In the genomic region with DNA sequence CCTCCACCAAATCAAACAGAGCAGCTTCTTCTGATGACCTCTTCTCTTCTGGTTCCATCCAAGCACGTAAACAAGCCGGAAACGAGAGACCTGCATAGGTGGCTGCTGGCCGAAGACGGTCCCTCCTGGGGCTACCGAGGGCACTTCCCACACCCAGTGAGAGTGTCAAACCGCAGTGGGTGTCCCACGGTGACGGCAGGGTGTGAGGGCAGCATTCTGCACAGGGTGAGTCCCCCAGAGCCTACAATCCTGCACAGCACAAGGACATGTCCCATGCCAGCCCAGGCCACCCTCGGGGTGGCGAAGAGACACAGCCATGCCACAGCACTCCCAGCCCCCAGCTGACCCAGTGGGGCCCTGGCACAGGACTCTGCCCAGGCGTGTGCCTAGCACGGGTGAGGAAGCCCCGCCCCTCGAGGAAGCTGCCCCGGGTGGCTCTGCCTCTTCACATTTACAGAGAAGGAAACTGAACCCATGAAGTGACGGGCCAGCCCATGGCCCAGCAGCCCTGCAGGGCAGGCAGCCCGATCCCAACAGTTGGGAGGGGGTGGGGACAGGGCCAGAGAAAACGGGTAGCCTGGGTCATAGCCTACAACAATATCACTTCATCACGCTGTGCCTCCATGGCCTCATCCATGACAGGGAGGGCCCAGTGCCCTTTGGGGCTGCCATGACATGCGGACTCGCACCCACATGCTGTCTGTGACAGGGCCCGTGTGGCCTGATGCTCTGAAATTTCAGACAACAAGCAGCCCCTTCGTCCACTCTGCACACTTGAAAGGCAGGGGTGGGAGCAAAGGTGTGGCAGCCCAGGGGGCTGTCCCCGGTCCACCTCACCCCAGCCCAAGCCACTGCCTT, we compare ENCODE assay signal across 17 cellular contexts. TPM values are rescaled to one million over a fixed set of nuclear protein-coding genes. Genes with fewer than 3 reads are reported as not detected.
DNase-seq lines count a peak whose midpoint lies in the region; ATAC-seq and TF ChIP-seq lines count a peak whose summit lies in the region.
"Had no signal": no experiment of that assay in that cellular context is flagged by ENCODE, and none has a peak within 500 bp of the region (broad histone marks: within the 10 kb centered on the region; RNA-seq: fewer than 3 reads in every experiment).

No MANE protein-coding gene starts in this region.

- peaks cover 97% of the 10 kb centered on the region for H3K4me1 Mint-ChIP-seq in activated CD4-positive, alpha-beta T cell treated with anti-CD3 and anti-CD28 coated beads for 36 hours
- peaks cover 56% of the 10 kb centered on the region for H3K4me1 Mint-ChIP-seq in activated B cell treated with CpG ODN at 0.5 μM for 24 hours

- no peaks in the 10 kb centered on the region for H3K27me3 Mint-ChIP-seq in activated CD4-positive, alpha-beta T cell treated with anti-CD3 and anti-CD28 coated beads for 36 hours
- H3K27me3 Mint-ChIP-seq in activated B cell treated with CpG ODN at 0.5 μM for 24 hours: no peaks in the 10 kb centered on the region

- no peak for DNase-seq in activated CD4-positive, alpha-beta T cell treated with anti-CD3 and anti-CD28 coated beads for 36 hours
- DNase-seq in activated CD4-positive, alpha-beta T cell treated with anti-CD3 and anti-CD28 coated beads for 48 hours: no peak
- DNase-seq in activated B cell treated with CpG ODN at 0.5 μM for 24 hours (no peak), KG1 (lab: John Stamatoyannopoulos, UW) (no peak), COR-L47 (lab: John Stamatoyannopoulos, UW) (no peak)
- DNase-seq in effector memory CD4-positive, alpha-beta T cell: no peak
- DNase-seq: 8988T; activated T-cell treated with anti-CD3 and anti-CD28 coated beads, Interleukin-2, amount 50 U/mL, for 48 hours; body of pancreas; NCI-H1694 treated with DMSO at 0.1 percent for 48 hours; NCI-H510A treated with DMSO at 0.1 percent for 48 hours; PC-3 had no signal

- H3K27me3 ChIP-seq in effector memory CD4-positive, alpha-beta T cell (replicated peaks; ENCODE audit: control insufficient read depth, insufficient read depth, low read length, poor library complexity, severe bottlenecking): no peaks in the 10 kb centered on the region
- H3K27me3 ChIP-seq in neutrophil: no peaks in the 10 kb centered on the region
- H3K27me3 ChIP-seq: body of pancreas, hepatocyte had no signal

- peak overlapping the region; percentile 14 for H3K4me3 ChIP-seq in effector memory CD4-positive, alpha-beta T cell (ENCODE audit: insufficient read depth, low read depth, low read length, poor library complexity, severe bottlenecking)
- no peak overlapping the region for H3K4me3 ChIP-seq in neutrophil (ENCODE audit: low read depth in 1 of 2, low read length in 1 of 2)
- H3K4me3 ChIP-seq: body of pancreas, hepatocyte, thoracic aorta had no signal

- peaks cover 74% of the 10 kb centered on the region for H3K36me3 Mint-ChIP-seq in activated CD4-positive, alpha-beta T cell treated with anti-CD3 and anti-CD28 coated beads for 36 hours (ENCODE audit: low read depth)
- H3K36me3 Mint-ChIP-seq in activated B cell treated with CpG ODN at 0.5 μM for 24 hours (ENCODE audit: low read depth): peaks cover 40% of the 10 kb centered on the region

- peaks cover 28% of the 10 kb centered on the region for H3K36me3 ChIP-seq in effector memory CD4-positive, alpha-beta T cell (ENCODE audit: control insufficient read depth, insufficient read depth, low read length)
- H3K36me3 ChIP-seq in neutrophil: peaks cover 57% of the 10 kb centered on the region
- H3K36me3 ChIP-seq: thoracic aorta had no signal

- peak overlapping the region; percentile 66 for H3K27ac ChIP-seq in effector memory CD4-positive, alpha-beta T cell (ENCODE audit: insufficient read depth, low read length, poor library complexity, severe bottlenecking)
- peak overlapping the region; percentile 66 for H3K27ac ChIP-seq in neutrophil
- H3K27ac ChIP-seq: body of pancreas, hepatocyte, thoracic aorta had no signal

- peak overlapping the region; percentile 80 for H3K27ac Mint-ChIP-seq in activated CD4-positive, alpha-beta T cell treated with anti-CD3 and anti-CD28 coated beads for 36 hours
- H3K27ac Mint-ChIP-seq in activated B cell treated with CpG ODN at 0.5 μM for 24 hours: peak overlapping the region; percentile 56

- TF ChIP-seq CTCF in activated B cell treated with CpG ODN at 0.5 μM for 24 hours (IDR thresholded peaks at IDR 0.05) (no peak), neutrophil (IDR thresholded peaks at IDR 0.05) (no peak)

- CTCF ChIA-PET in activated CD4-positive, alpha-beta T cell treated with anti-CD3 and anti-CD28 coated beads for 36 hours (lab: Charles Lee): interaction anchor here (0.6 kb wide), 1 partner anchor 73 kb away, joined by 3 read pairs; no protein-coding TSS in a partner anchor
- CTCF ChIA-PET in activated B cell treated with CpG ODN at 0.5 μM for 24 hours (lab: Charles Lee): interaction anchor here (1.9 kb wide), 1 partner anchor 94 kb away, joined by 5 read pairs; no protein-coding TSS in a partner anchor

- H3K4me3 Mint-ChIP-seq in activated CD4-positive, alpha-beta T cell treated with anti-CD3 and anti-CD28 coated beads for 36 hours: peak overlapping the region; percentile 9
- no peak overlapping the region for H3K4me3 Mint-ChIP-seq in activated B cell treated with CpG ODN at 0.5 μM for 24 hours

- no peaks in the 10 kb centered on the region for H3K9me3 Mint-ChIP-seq in activated CD4-positive, alpha-beta T cell treated with anti-CD3 and anti-CD28 coated beads for 36 hours (ENCODE audit: low read depth)
- no peaks in the 10 kb centered on the region for H3K9me3 Mint-ChIP-seq in activated B cell treated with CpG ODN at 0.5 μM for 24 hours

- intact Hi-C loops in activated CD4-positive, alpha-beta T cell treated with anti-CD3 and anti-CD28 coated beads for 36 hours (cut with DNase I, micrococcal nuclease): no loop called here
- intact Hi-C loops in activated B cell treated with CpG ODN at 0.5 μM for 24 hours (cut with micrococcal nuclease): no loop called here

- H3K4me1 ChIP-seq in effector memory CD4-positive, alpha-beta T cell (ENCODE audit: control insufficient read depth, insufficient read depth, low read length, poor library complexity, severe bottlenecking): peaks cover 81% of the 10 kb centered on the region
- peaks cover 17 to 48% of the 10 kb centered on the region in 2 experiments for H3K4me1 ChIP-seq in neutrophil (ENCODE audit: control insufficient read depth in 1 of 2, insufficient read depth in 1 of 2, low read depth in 1 of 2, low read length in 1 of 2)
- H3K4me1 ChIP-seq: body of pancreas had no signal

- no peaks in the 10 kb centered on the region for H3K9me3 ChIP-seq in effector memory CD4-positive, alpha-beta T cell (ENCODE audit: control insufficient read depth, low read length)
- no peaks in the 10 kb centered on the region for H3K9me3 ChIP-seq in neutrophil
- H3K9me3 ChIP-seq: body of pancreas, thoracic aorta had no signal

- POLR2A ChIA-PET in activated CD4-positive, alpha-beta T cell treated with anti-CD3 and anti-CD28 coated beads for 36 hours (lab: Charles Lee): interaction anchor here (0.6 kb wide), 1 partner anchor 24 kb away, joined by 4 read pairs; no protein-coding TSS in a partner anchor
- POLR2A ChIA-PET in activated B cell treated with CpG ODN at 0.5 μM for 24 hours (lab: Charles Lee): no interaction called here

- no peak for ATAC-seq in activated CD4-positive, alpha-beta T cell treated with anti-CD3 and anti-CD28 coated beads for 36 hours
- ATAC-seq in activated B cell treated with CpG ODN at 0.5 μM for 24 hours (ENCODE audit: low read depth) (no peak), GM19328 (IDR thresholded peaks at IDR 0.05; ENCODE audit: unreplicated experiment) (no peak)
- ATAC-seq: body of pancreas, left lobe of liver, PC-3 had no signal

RNA-seq across cellular contexts. Expression of a gene that starts 43.2 kb away (rescaled TPM):
- 100 to 1,000 TPM; 215 to 226 TPM for total RNA-seq in activated CD4-positive, alpha-beta T cell treated with anti-CD3 and anti-CD28 coated beads for 36 hours
- total RNA-seq in activated B cell treated with CpG ODN at 0.5 μM for 24 hours: 68.0 and 79.7 TPM in 2 replicates
